Comparison of ENCODE assay signal across 8 cellular contexts in the genomic region with DNA sequence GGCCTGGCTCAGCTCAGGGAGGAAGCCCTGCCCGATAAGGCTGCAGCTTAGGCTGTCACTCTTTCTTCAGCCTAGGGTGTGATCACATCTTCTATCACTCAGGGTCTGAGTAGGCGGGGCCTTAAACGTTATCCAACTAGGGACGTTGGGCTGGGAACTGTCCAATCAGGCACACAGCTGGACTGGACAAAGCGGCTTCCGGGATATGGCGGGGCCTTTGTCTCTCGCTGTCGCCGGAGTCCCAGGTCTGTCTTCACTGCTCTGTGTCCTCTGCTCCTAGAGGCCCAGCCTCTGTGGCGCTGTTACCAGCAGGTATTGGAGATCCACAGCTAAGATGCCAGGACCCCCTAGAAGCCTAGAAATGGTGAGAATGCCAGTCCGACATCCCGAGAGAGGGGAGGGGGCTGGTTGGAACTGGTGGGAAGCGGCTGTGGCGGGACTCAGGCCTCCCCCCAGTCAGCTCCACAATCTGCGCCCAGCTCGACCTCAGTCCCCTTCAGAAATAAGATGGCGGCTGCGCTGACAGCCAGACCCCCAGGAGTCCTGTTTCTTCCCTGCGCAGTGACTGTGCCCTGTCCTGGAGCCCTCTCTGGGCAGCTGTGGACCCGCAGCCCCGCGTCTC. TPM values are rescaled to one million over a fixed set of nuclear protein-coding genes. Genes with fewer than 3 reads are reported as not detected.
A peak's percentile ranks its signal among the peaks of the same experiment; 100 is the strongest.
DNase-seq lines count a peak whose midpoint lies in the region; ATAC-seq and TF ChIP-seq lines count a peak whose summit lies in the region.

TSS of gene ZNF254 (plus strand) at position 214 of the 622 bp plus-strand sequence. CDS start at position 335, 121 bp downstream.

- no peak for TF ChIP-seq CTCF in LNCaP clone FGC (IDR thresholded peaks at IDR 0.05; ENCODE audit: control insufficient read depth, extremely low read depth, insufficient read depth)
- TF ChIP-seq CTCF in psoas muscle (IDR thresholded peaks at IDR 0.05), result no peak

- peak within 1 kb of the TSS; percentile 92 for H3K4me3 ChIP-seq in LNCaP clone FGC (ENCODE audit: low read depth, low read length)
- peak within 1 kb of the TSS; percentile 94 for H3K4me3 ChIP-seq in right cardiac atrium (ENCODE audit: low read length)
- peak within 1 kb of the TSS; percentile 72 for H3K4me3 ChIP-seq in psoas muscle
- peak within 1 kb of the TSS; percentile 76 for H3K4me3 ChIP-seq in urinary bladder (ENCODE audit: low read depth, low read length)

- peaks cover 2% of the 10 kb centered on the region for H3K4me1 Mint-ChIP-seq in T-helper 17 cell

- H3K36me3 ChIP-seq in psoas muscle (ENCODE audit: insufficient read depth in 1 of 2, low read depth in 1 of 2) (no peaks in the 10 kb centered on the region), urinary bladder (ENCODE audit: insufficient read depth) (no peaks in the 10 kb centered on the region)

- H3K27ac ChIP-seq in right cardiac atrium (ENCODE audit: low read length), result peak within 1 kb of the TSS; percentile 99
- H3K27ac ChIP-seq in psoas muscle, result peak within 1 kb of the TSS; percentile 70
- peak within 1 kb of the TSS; percentile 91 for H3K27ac ChIP-seq in urinary bladder (ENCODE audit: low read depth)

- H3K36me3 Mint-ChIP-seq in T-helper 17 cell (ENCODE audit: low read depth), result no peaks in the 10 kb centered on the region

- no peaks in the 10 kb centered on the region for H3K27me3 Mint-ChIP-seq in T-helper 17 cell

- DNase-seq in DMS79 (lab: John Stamatoyannopoulos, UW), result peak; percentile 96
- peak; percentile 95 for DNase-seq in LNCaP clone FGC (ENCODE audit: low read depth)
- DNase-seq in T-helper 17 cell, result peak; percentile 31 to 48 (median 44)
- peak; percentile 49 to 96 (median 86) for DNase-seq in anterior cingulate cortex (lab: John Stamatoyannopoulos, UW)
- peak; percentile 94 to 96 (median 94) for DNase-seq in right cardiac atrium
- peak; percentile 88 to 90 for DNase-seq in psoas muscle

- peaks cover 3% of the 10 kb centered on the region for H3K4me1 ChIP-seq in right cardiac atrium (ENCODE audit: control insufficient read depth, insufficient read depth, low read length)
- H3K4me1 ChIP-seq in psoas muscle, result no peaks in the 10 kb centered on the region
- H3K4me1 ChIP-seq in urinary bladder (ENCODE audit: insufficient read depth), result no peaks in the 10 kb centered on the region

- peak within 1 kb of the TSS; percentile 94 for H3K27ac Mint-ChIP-seq in T-helper 17 cell

- intact Hi-C loops in right cardiac atrium (cut with DNase I) (no loop called here), psoas muscle (cut with DNase I) (no loop called here)

- no peaks in the 10 kb centered on the region for H3K9me3 ChIP-seq in T-helper 17 cell (ENCODE audit: control insufficient read depth, low read length, poor library complexity, severe bottlenecking)
- H3K9me3 ChIP-seq in right cardiac atrium (ENCODE audit: control insufficient read depth, low read length), result no peaks in the 10 kb centered on the region
- no peaks in the 10 kb centered on the region for H3K9me3 ChIP-seq in psoas muscle

- peak within 1 kb of the TSS; percentile 93 for H3K4me3 Mint-ChIP-seq in T-helper 17 cell

- no peaks in the 10 kb centered on the region for H3K27me3 ChIP-seq in right cardiac atrium (ENCODE audit: control insufficient read depth, insufficient read depth)
- H3K27me3 ChIP-seq in psoas muscle (ENCODE audit: insufficient read depth in 3 of 3, low read length in 2 of 3), result no peaks in the 10 kb centered on the region

- ATAC-seq in GM21723 (IDR thresholded peaks at IDR 0.05; ENCODE audit: unreplicated experiment) (peak; percentile 99), T-helper 17 cell (peak; percentile 99), right cardiac atrium (peak; percentile 100), psoas muscle (peak; percentile 98 to 100 (median 99))

- WGBS in right cardiac atrium, result under 1% methylated on average over 23 of the region's 23 CpGs
- 1 to 2% (median 1%) methylated on average over 22 to 23 of the region's 23 CpGs for WGBS in psoas muscle, 3 donors
- under 1% methylated on average over 23 of the region's 23 CpGs for WGBS in urinary bladder

RNA-seq across cellular contexts. Expression of gene ZNF254, which starts in this region (rescaled TPM):
- total RNA-seq in T-helper 17 cell (10 to 100 TPM in 1 of 2 donors, 1 to 10 TPM in 1; 8.4 to 12.0 TPM), right cardiac atrium (10 to 100 TPM; 12.5 to 14.2 (median 13.4) TPM), psoas muscle (1 to 10 TPM; 2.2 to 7.0 (median 4.9) TPM), urinary bladder (76.5 TPM)
- polyA plus RNA-seq in right cardiac atrium (6.2 TPM), psoas muscle (1 to 10 TPM; 1.2 to 2.2 (median 1.6) TPM), urinary bladder (7.6 TPM)

Comparison
In these comparisons a context has a peak if more than half of its experiments do, and no peak if none do; other contexts are left out.
1. Peak in every context shown above with its lines: DNase-seq, ATAC-seq, H3K4me3 ChIP-seq and H3K27ac ChIP-seq.
2. DNase-seq: peak in every context shown above with its lines; median percentile 96 in DMS79; 95 in LNCaP clone FGC; 94 in right cardiac atrium; 89 in psoas muscle; 86 in anterior cingulate cortex; 44 in T-helper 17 cell.